In the genomic region with DNA sequence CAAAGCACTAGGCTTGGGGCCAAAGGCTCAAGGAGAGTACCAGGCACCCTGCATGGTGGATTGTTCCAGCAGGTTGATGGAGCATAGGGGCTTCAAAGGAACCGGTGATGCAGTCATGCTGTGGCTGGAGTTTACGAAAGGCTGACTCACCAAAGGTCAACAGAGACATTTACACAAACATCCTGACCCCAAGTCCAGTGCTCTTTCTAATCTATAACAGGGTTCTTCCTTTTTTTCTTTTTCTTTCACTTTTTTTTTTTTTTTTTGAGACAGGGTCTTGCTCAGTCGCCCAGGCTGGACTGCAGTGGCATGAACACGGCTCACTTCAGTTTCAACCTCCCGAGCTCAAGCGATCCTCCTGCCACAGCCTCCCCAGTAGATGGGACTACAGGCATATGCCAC, we compare ENCODE assay signal across 1 cellular context.
TF ChIP-seq lines count a peak whose summit lies in the region.

No MANE protein-coding gene starts in this region.

TF ChIP-seq in HepG2, 621 proteins besides CTCF, POLR2A, EP300 and RAD21 (continued from another document and continues in another):
- no peak for TF ChIP-seq BRCA1 (CRISPR knock-in tag; IDR thresholded peaks at IDR 0.05)
- TF ChIP-seq ZSCAN20 (CRISPR knock-in tag; IDR thresholded peaks at IDR 0.05; ENCODE audit: borderline replicate concordance) = no peak
- TF ChIP-seq ZSCAN30 (CRISPR knock-in tag; IDR thresholded peaks at IDR 0.05) = no peak
- peak; percentile 93 for TF ChIP-seq TCF7L2 (IDR thresholded peaks at IDR 0.05; ENCODE audit: low read depth, low read length)
- no peak for TF ChIP-seq SMYD3 (CRISPR knock-in tag; IDR thresholded peaks at IDR 0.05)
- no peak for TF ChIP-seq AKAP8 (CRISPR knock-in tag; IDR thresholded peaks at IDR 0.05)
- no peak for TF ChIP-seq ZNF549 (CRISPR knock-in tag; IDR thresholded peaks at IDR 0.05)
- no peak for TF ChIP-seq SMAD1 (CRISPR knock-in tag; IDR thresholded peaks at IDR 0.05; ENCODE audit: borderline replicate concordance, low read depth)
- TF ChIP-seq SNRNP70 (IDR thresholded peaks at IDR 0.05; ENCODE audit: low read depth, low read length) = no peak
- TF ChIP-seq ZNF224 (CRISPR knock-in tag; IDR thresholded peaks at IDR 0.05) = peak; percentile 100
- TF ChIP-seq SALL2 (CRISPR knock-in tag; IDR thresholded peaks at IDR 0.05) = no peak
- no peak for TF ChIP-seq PCBP2 (optimal IDR thresholded peaks at IDR 0.05; ENCODE audit: low read depth, low read length, poor library complexity, severe bottlenecking)
- no peak for TF ChIP-seq RARG (CRISPR knock-in tag; IDR thresholded peaks at IDR 0.05; ENCODE audit: low read depth)
- TF ChIP-seq SIX1 (CRISPR knock-in tag; IDR thresholded peaks at IDR 0.05; ENCODE audit: borderline replicate concordance) = no peak
- TF ChIP-seq, protein P1, sequence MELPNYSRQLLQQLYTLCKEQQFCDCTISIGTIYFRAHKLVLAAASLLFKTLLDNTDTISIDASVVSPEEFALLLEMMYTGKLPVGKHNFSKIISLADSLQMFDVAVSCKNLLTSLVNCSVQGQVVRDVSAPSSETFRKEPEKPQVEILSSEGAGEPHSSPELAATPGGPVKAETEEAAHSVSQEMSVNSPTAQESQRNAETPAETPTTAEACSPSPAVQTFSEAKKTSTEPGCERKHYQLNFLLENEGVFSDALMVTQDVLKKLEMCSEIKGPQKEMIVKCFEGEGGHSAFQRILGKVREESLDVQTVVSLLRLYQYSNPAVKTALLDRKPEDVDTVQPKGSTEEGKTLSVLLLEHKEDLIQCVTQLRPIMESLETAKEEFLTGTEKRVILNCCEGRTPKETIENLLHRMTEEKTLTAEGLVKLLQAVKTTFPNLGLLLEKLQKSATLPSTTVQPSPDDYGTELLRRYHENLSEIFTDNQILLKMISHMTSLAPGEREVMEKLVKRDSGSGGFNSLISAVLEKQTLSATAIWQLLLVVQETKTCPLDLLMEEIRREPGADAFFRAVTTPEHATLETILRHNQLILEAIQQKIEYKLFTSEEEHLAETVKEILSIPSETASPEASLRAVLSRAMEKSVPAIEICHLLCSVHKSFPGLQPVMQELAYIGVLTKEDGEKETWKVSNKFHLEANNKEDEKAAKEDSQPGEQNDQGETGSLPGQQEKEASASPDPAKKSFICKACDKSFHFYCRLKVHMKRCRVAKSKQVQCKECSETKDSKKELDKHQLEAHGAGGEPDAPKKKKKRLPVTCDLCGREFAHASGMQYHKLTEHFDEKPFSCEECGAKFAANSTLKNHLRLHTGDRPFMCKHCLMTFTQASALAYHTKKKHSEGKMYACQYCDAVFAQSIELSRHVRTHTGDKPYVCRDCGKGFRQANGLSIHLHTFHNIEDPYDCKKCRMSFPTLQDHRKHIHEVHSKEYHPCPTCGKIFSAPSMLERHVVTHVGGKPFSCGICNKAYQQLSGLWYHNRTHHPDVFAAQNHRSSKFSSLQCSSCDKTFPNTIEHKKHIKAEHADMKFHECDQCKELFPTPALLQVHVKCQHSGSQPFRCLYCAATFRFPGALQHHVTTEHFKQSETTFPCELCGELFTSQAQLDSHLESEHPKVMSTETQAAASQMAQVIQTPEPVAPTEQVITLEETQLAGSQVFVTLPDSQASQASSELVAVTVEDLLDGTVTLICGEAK (IDR thresholded peaks at IDR 0.05) = no peak
- TF ChIP-seq, protein P1 (CRISPR knock-in tag; IDR thresholded peaks at IDR 0.05) = peak; percentile 31; the same call in 1 of the 2 replicates
- TF ChIP-seq, protein P2, sequence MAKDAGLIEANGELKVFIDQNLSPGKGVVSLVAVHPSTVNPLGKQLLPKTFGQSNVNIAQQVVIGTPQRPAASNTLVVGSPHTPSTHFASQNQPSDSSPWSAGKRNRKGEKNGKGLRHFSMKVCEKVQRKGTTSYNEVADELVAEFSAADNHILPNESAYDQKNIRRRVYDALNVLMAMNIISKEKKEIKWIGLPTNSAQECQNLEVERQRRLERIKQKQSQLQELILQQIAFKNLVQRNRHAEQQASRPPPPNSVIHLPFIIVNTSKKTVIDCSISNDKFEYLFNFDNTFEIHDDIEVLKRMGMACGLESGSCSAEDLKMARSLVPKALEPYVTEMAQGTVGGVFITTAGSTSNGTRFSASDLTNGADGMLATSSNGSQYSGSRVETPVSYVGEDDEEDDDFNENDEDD (CRISPR knock-in tag; IDR thresholded peaks at IDR 0.05; ENCODE audit: borderline replicate concordance) = peak; percentile 69; the same call in 1 of the 2 replicates
- no peak for TF ChIP-seq ZNF138 (CRISPR knock-in tag; IDR thresholded peaks at IDR 0.05; ENCODE audit: low read depth)
- TF ChIP-seq HDAC2 (CRISPR knock-in tag; IDR thresholded peaks at IDR 0.05) = peak; percentile 93
- TF ChIP-seq MAZ (IDR thresholded peaks at IDR 0.05; ENCODE audit: borderline replicate concordance, low read depth, low read length) = no peak
- TF ChIP-seq MAZ (CRISPR knock-in tag; IDR thresholded peaks at IDR 0.05; ENCODE audit: low read depth) = no peak
- no peak for TF ChIP-seq HNRNPLL (IDR thresholded peaks at IDR 0.05; ENCODE audit: low read depth, low read length, poor library complexity, severe bottlenecking)
- TF ChIP-seq, protein P3, sequence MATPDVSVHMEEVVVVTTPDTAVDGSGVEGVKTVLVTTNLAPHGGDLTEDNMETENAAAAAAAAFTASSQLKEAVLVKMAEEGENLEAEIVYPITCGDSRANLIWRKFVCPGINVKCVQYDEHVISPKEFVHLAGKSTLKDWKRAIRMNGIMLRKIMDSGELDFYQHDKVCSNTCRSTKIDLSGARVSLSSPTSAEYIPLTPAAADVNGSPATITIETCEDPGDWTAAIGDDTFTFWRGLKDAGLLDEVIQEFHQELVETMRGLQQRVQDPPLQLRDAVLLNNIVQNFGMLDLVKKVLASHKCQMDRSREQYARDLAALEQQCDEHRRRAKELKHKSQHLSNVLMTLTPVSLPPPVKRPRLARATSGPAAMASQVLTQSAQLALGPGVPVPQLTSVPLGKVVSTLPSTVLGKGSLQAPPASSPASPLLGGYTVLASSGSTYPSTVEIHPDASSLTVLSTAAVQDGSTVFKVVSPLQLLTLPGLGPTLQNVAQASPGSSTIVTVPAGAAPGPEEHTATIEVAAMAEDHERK (CRISPR knock-in tag; IDR thresholded peaks at IDR 0.05; ENCODE audit: low read depth) = no peak
- no peak for TF ChIP-seq ZKSCAN5 (CRISPR knock-in tag; IDR thresholded peaks at IDR 0.05)
- no peak for TF ChIP-seq ZNF33A (CRISPR knock-in tag; IDR thresholded peaks at IDR 0.05; ENCODE audit: borderline replicate concordance)
- TF ChIP-seq, protein P4, sequence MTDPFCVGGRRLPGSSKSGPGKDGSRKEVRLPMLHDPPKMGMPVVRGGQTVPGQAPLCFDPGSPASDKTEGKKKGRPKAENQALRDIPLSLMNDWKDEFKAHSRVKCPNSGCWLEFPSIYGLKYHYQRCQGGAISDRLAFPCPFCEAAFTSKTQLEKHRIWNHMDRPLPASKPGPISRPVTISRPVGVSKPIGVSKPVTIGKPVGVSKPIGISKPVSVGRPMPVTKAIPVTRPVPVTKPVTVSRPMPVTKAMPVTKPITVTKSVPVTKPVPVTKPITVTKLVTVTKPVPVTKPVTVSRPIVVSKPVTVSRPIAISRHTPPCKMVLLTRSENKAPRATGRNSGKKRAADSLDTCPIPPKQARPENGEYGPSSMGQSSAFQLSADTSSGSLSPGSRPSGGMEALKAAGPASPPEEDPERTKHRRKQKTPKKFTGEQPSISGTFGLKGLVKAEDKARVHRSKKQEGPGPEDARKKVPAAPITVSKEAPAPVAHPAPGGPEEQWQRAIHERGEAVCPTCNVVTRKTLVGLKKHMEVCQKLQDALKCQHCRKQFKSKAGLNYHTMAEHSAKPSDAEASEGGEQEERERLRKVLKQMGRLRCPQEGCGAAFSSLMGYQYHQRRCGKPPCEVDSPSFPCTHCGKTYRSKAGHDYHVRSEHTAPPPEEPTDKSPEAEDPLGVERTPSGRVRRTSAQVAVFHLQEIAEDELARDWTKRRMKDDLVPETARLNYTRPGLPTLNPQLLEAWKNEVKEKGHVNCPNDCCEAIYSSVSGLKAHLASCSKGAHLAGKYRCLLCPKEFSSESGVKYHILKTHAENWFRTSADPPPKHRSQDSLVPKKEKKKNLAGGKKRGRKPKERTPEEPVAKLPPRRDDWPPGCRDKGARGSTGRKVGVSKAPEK (CRISPR knock-in tag; IDR thresholded peaks at IDR 0.05; ENCODE audit: borderline replicate concordance) = 0 out of 2 replicates have a peak, but pooled peaks have one; percentile 41
- peak; percentile 47; the same call in 1 of the 3 replicates for TF ChIP-seq MXI1 (IDR thresholded peaks at IDR 0.05; ENCODE audit: borderline replicate concordance, low read depth, low read length)
- TF ChIP-seq ZFY (CRISPR knock-in tag; IDR thresholded peaks at IDR 0.05) = no peak
- peak; percentile 89 for TF ChIP-seq KDM6A (CRISPR knock-in tag; IDR thresholded peaks at IDR 0.05; ENCODE audit: low read depth)
- TF ChIP-seq, protein P5, sequence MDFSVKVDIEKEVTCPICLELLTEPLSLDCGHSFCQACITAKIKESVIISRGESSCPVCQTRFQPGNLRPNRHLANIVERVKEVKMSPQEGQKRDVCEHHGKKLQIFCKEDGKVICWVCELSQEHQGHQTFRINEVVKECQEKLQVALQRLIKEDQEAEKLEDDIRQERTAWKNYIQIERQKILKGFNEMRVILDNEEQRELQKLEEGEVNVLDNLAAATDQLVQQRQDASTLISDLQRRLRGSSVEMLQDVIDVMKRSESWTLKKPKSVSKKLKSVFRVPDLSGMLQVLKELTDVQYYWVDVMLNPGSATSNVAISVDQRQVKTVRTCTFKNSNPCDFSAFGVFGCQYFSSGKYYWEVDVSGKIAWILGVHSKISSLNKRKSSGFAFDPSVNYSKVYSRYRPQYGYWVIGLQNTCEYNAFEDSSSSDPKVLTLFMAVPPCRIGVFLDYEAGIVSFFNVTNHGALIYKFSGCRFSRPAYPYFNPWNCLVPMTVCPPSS (IDR thresholded peaks at IDR 0.05) = no peak
- no peak for TF ChIP-seq ZNF343 (CRISPR knock-in tag; IDR thresholded peaks at IDR 0.05)
- TF ChIP-seq ZNF530 (CRISPR knock-in tag; IDR thresholded peaks at IDR 0.05; ENCODE audit: low read depth) = no peak
- no peak for TF ChIP-seq ETV6 (CRISPR knock-in tag; conservative IDR thresholded peaks at IDR 0.05)
- TF ChIP-seq PHF5A (CRISPR knock-in tag; IDR thresholded peaks at IDR 0.05; ENCODE audit: low read depth, unreplicated experiment) = peak; percentile 83
- TF ChIP-seq SP2 (CRISPR knock-in tag; IDR thresholded peaks at IDR 0.05) = no peak
- TF ChIP-seq ZNF792 (CRISPR knock-in tag; IDR thresholded peaks at IDR 0.05) = peak; percentile 67; the same call in 1 of the 2 replicates
- peak; percentile 61; the same call in 1 of the 2 replicates for TF ChIP-seq MYC (CRISPR knock-in tag; IDR thresholded peaks at IDR 0.05; ENCODE audit: borderline replicate concordance)
- TF ChIP-seq ZNF670 (CRISPR knock-in tag; IDR thresholded peaks at IDR 0.05; ENCODE audit: borderline replicate concordance) = no peak
- TF ChIP-seq ZFP37 (CRISPR knock-in tag; IDR thresholded peaks at IDR 0.05; ENCODE audit: borderline replicate concordance) = no peak
- TF ChIP-seq HNRNPK (IDR thresholded peaks at IDR 0.05; ENCODE audit: low read depth, low read length, poor library complexity, severe bottlenecking) = no peak
- TF ChIP-seq NR1H2 (CRISPR knock-in tag; IDR thresholded peaks at IDR 0.05; ENCODE audit: borderline replicate concordance, low read depth) = no peak
- peak; percentile 87 for TF ChIP-seq HOXA3 (CRISPR knock-in tag; IDR thresholded peaks at IDR 0.05)
- no peak for TF ChIP-seq ZNF274 (CRISPR knock-in tag; IDR thresholded peaks at IDR 0.05)
- TF ChIP-seq, protein P6, sequence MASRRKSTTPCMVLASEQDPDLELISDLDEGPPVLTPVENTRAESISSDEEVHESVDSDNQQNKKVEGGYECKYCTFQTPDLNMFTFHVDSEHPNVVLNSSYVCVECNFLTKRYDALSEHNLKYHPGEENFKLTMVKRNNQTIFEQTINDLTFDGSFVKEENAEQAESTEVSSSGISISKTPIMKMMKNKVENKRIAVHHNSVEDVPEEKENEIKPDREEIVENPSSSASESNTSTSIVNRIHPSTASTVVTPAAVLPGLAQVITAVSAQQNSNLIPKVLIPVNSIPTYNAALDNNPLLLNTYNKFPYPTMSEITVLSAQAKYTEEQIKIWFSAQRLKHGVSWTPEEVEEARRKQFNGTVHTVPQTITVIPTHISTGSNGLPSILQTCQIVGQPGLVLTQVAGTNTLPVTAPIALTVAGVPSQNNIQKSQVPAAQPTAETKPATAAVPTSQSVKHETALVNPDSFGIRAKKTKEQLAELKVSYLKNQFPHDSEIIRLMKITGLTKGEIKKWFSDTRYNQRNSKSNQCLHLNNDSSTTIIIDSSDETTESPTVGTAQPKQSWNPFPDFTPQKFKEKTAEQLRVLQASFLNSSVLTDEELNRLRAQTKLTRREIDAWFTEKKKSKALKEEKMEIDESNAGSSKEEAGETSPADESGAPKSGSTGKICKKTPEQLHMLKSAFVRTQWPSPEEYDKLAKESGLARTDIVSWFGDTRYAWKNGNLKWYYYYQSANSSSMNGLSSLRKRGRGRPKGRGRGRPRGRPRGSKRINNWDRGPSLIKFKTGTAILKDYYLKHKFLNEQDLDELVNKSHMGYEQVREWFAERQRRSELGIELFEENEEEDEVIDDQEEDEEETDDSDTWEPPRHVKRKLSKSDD (CRISPR knock-in tag; IDR thresholded peaks at IDR 0.05; ENCODE audit: low read depth) = no peak
